Comparison of ENCODE assay signal across 10 cellular contexts in the genomic region with DNA sequence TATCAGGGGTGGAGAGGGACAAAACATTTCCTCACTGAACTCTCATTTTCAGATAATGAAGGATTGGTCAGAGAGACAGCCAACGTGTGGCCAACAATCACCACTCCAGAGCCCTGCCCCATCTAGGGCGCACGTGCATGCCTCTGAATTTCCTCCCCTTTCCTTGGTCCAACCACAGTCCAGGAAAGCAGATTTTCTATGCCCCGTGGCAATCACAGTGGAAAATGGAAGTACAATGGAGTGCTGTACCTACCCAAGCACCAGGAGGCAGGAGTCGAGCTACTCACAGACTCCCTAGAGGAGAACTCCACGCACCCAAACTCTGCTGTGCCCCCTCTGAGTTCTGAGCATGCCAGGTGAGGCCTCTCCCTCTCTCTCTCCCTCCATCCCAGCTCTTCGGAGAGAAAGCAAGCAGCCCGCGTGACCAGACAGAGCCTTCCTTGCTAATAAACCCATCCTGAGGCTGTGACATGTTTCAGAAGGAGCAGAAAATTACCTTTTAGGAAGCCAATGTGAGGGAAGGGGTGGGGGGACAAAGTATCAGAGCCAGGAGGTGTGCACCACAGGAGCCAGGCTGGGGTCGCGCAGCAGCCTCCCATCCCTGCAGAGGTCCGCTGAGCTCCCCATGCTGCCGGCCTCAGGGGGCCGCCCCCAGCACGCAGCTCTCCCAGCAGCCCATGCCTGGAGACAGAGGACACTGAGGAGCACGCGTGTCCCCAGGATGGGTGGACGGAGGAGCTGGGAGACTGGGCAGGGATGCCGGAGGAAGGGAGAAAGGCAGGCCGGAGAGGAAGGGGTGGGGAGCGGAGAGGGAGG.
DNase-seq lines count a peak whose midpoint lies in the region; ATAC-seq and TF ChIP-seq lines count a peak whose summit lies in the region.
"Had no signal": no experiment of that assay in that cellular context is flagged by ENCODE, and none has a peak within 500 bp of the region (broad histone marks: within the 10 kb centered on the region; RNA-seq: fewer than 3 reads in every experiment).

No MANE protein-coding gene starts in this region.

- H3K4me3 ChIP-seq in dorsolateral prefrontal cortex (peak overlapping the region in 52 of 59 donors; percentile 8 to 58 (median 38)), thymus (ENCODE audit: low read length) (peak overlapping the region; percentile 64)

- ATAC-seq in T-helper 17 cell (no peak), HG03354 (IDR thresholded peaks at IDR 0.05; ENCODE audit: poor library complexity, severe bottlenecking, unreplicated experiment) (no peak)

- no peaks in the 10 kb centered on the region for H3K27me3 Mint-ChIP-seq in activated naive CD4-positive, alpha-beta T cell treated with anti-CD3 and anti-CD28 coated beads, Interleukin-2, amount 50 U/mL, for 24 hours
- H3K27me3 Mint-ChIP-seq in T-helper 17 cell (no peaks in the 10 kb centered on the region), type B pancreatic cell (peaks cover 4% of the 10 kb centered on the region)

- H3K27ac Mint-ChIP-seq in activated naive CD4-positive, alpha-beta T cell treated with anti-CD3 and anti-CD28 coated beads, Interleukin-2, amount 50 U/mL, for 24 hours: peak overlapping the region; percentile 91
- H3K27ac Mint-ChIP-seq in T-helper 17 cell: peak overlapping the region; percentile 94
- no peak overlapping the region for H3K27ac Mint-ChIP-seq in type B pancreatic cell
- H3K27ac Mint-ChIP-seq: nephron had no signal

- no peaks in the 10 kb centered on the region for H3K9me3 ChIP-seq in T-helper 17 cell (ENCODE audit: control insufficient read depth, low read length, poor library complexity, severe bottlenecking)
- no peaks in the 10 kb centered on the region for H3K9me3 ChIP-seq in thymus (ENCODE audit: control insufficient read depth)

- DNase-seq in activated naive CD4-positive, alpha-beta T cell (lab: John Stamatoyannopoulos, UW): no peak
- DNase-seq in T-helper 17 cell (no peak), dorsolateral prefrontal cortex (no peak), type B pancreatic cell (ENCODE audit: extremely low spot score, unreplicated experiment) (no peak), DMS153 treated with DMSO at 0.1 percent for 48 hours (lab: John Stamatoyannopoulos, UW; ENCODE audit: unreplicated experiment) (no peak)
- DNase-seq: kidney had no signal

- peaks cover 0 to 3% (median 0%) of the 10 kb centered on the region in 45 donors for H3K27me3 ChIP-seq in dorsolateral prefrontal cortex
- H3K27me3 ChIP-seq in thymus (ENCODE audit: control insufficient read depth, insufficient read depth): no peaks in the 10 kb centered on the region

- no peaks in the 10 kb centered on the region for H3K36me3 Mint-ChIP-seq in activated naive CD4-positive, alpha-beta T cell treated with anti-CD3 and anti-CD28 coated beads, Interleukin-2, amount 50 U/mL, for 24 hours
- H3K36me3 Mint-ChIP-seq in T-helper 17 cell (ENCODE audit: low read depth) (no peaks in the 10 kb centered on the region), type B pancreatic cell (no peaks in the 10 kb centered on the region)

- intact Hi-C loops in dorsolateral prefrontal cortex (cut with DNase I): no loop called here

- H3K27ac ChIP-seq in dorsolateral prefrontal cortex: peak overlapping the region in 53 of 59 donors; percentile 12 to 91 (median 74)
- peak overlapping the region; percentile 97 for H3K27ac ChIP-seq in thymus (ENCODE audit: low read depth)

- peaks cover 66% of the 10 kb centered on the region for H3K4me1 ChIP-seq in thymus (ENCODE audit: control insufficient read depth, insufficient read depth, low read length)

- 90% methylated on average over 21 of the region's 21 CpGs for WGBS in thymus

- no peak for TF ChIP-seq CTCF in dorsolateral prefrontal cortex (IDR thresholded peaks at IDR 0.05 in 54 of 56, conservative IDR thresholded peaks at IDR 0.05 in 2 of 56; ENCODE audit: low read depth in 1 of 56, partially characterized antibody in 56 of 56)
- no peak for TF ChIP-seq CTCF in type B pancreatic cell (conservative IDR thresholded peaks at IDR 0.05)

- H3K4me1 Mint-ChIP-seq in activated naive CD4-positive, alpha-beta T cell treated with anti-CD3 and anti-CD28 coated beads, Interleukin-2, amount 50 U/mL, for 24 hours: peaks cover 53% of the 10 kb centered on the region
- H3K4me1 Mint-ChIP-seq in T-helper 17 cell: peaks cover 37% of the 10 kb centered on the region
- peaks cover 26% of the 10 kb centered on the region for H3K4me1 Mint-ChIP-seq in type B pancreatic cell (ENCODE audit: unreplicated experiment)

- H3K4me3 Mint-ChIP-seq in activated naive CD4-positive, alpha-beta T cell treated with anti-CD3 and anti-CD28 coated beads, Interleukin-2, amount 50 U/mL, for 24 hours: peak overlapping the region; percentile 85
- H3K4me3 Mint-ChIP-seq in T-helper 17 cell (peak overlapping the region; percentile 92), type B pancreatic cell (no peak overlapping the region)
- H3K4me3 Mint-ChIP-seq: nephron had no signal

- H3K36me3 ChIP-seq in thymus (ENCODE audit: control insufficient read depth, insufficient read depth): peaks cover 35% of the 10 kb centered on the region

- no peaks in the 10 kb centered on the region for H3K9me3 Mint-ChIP-seq in activated naive CD4-positive, alpha-beta T cell treated with anti-CD3 and anti-CD28 coated beads, Interleukin-2, amount 50 U/mL, for 24 hours
- H3K9me3 Mint-ChIP-seq in type B pancreatic cell: no peaks in the 10 kb centered on the region
- H3K9me3 Mint-ChIP-seq: nephron had no signal
